Comparison of ENCODE assay signal across 9 cellular contexts in the genomic region with DNA sequence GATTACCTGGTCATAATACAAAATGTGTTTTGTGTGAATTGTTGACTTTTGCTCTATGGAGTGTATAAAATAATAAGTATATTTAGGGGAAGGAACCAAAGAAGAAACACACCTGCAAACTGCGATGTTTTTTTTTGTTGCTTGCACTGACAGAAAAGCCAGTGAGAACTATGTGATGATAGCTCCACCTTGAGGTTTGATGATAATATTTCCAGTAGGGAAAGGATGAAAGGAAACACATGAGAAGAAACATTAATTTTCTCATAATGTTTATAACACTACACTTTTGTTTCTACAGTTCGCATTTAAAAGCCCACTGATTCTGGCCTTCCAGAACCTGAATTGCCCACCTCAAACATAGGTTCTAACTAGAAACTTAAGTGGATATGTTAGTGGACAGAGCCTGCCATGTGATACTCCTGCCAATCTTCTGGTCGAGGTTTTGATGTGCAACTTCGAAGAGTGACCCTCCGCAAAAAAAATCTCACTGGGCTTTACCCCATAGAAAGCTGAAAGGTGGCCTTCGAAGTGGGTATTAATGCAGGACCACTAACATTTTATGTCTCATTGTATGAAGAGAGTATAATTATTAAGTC.
DNase-seq lines count a peak whose midpoint lies in the region; ATAC-seq and TF ChIP-seq lines count a peak whose summit lies in the region.
"Had no signal": no experiment of that assay in that cellular context is flagged by ENCODE, and none has a peak within 500 bp of the region (broad histone marks: within the 10 kb centered on the region; RNA-seq: fewer than 3 reads in every experiment).

No MANE protein-coding gene starts in this region.

- H3K4me3 ChIP-seq in GM12865 (ENCODE audit: low read depth, low read length): no peak overlapping the region
- no peak overlapping the region for H3K4me3 ChIP-seq in naive thymus-derived CD4-positive, alpha-beta T cell (ENCODE audit: low read length)

- POLR2A ChIA-PET in naive thymus-derived CD4-positive, alpha-beta T cell (lab: Charles Lee): no interaction called here

- H3K4me3 Mint-ChIP-seq in activated T-helper 17 cell treated with anti-CD3 and anti-CD28 coated beads, Interleukin-2, amount 50 U/mL, for 72 hours: no peak overlapping the region
- no peak overlapping the region for H3K4me3 Mint-ChIP-seq in naive thymus-derived CD4-positive, alpha-beta T cell

- CTCF ChIA-PET in naive thymus-derived CD4-positive, alpha-beta T cell (lab: Charles Lee): no interaction called here

- peak; percentile 42 for TF ChIP-seq CTCF in GM12865 (IDR thresholded peaks at IDR 0.05; ENCODE audit: insufficient read depth, low read depth, low read length, missing control alignments)

- H3K36me3 Mint-ChIP-seq in activated T-helper 17 cell treated with anti-CD3 and anti-CD28 coated beads, Interleukin-2, amount 50 U/mL, for 72 hours (ENCODE audit: low read depth): no peaks in the 10 kb centered on the region
- no peaks in the 10 kb centered on the region for H3K36me3 Mint-ChIP-seq in naive thymus-derived CD4-positive, alpha-beta T cell

- H3K4me1 Mint-ChIP-seq in activated T-helper 17 cell treated with anti-CD3 and anti-CD28 coated beads, Interleukin-2, amount 50 U/mL, for 72 hours: no peaks in the 10 kb centered on the region
- no peaks in the 10 kb centered on the region for H3K4me1 Mint-ChIP-seq in naive thymus-derived CD4-positive, alpha-beta T cell

- no peaks in the 10 kb centered on the region for H3K9me3 Mint-ChIP-seq in activated T-helper 17 cell treated with anti-CD3 and anti-CD28 coated beads, Interleukin-2, amount 50 U/mL, for 72 hours
- H3K9me3 Mint-ChIP-seq in naive thymus-derived CD4-positive, alpha-beta T cell: peaks cover 0 to 8% (median 0%) of the 10 kb centered on the region in 11 donors

- H3K9me3 ChIP-seq in naive thymus-derived CD4-positive, alpha-beta T cell (ENCODE audit: control insufficient read depth in 2 of 3, low read length in 3 of 3): no peaks in the 10 kb centered on the region

- no peaks in the 10 kb centered on the region for H3K27me3 ChIP-seq in naive thymus-derived CD4-positive, alpha-beta T cell (ENCODE audit: control insufficient read depth in 2 of 2, insufficient read depth in 2 of 2, low read length in 2 of 2)

- H3K36me3 ChIP-seq in naive thymus-derived CD4-positive, alpha-beta T cell (ENCODE audit: control insufficient read depth in 2 of 3, insufficient read depth in 3 of 3, low read length in 3 of 3): no peaks in the 10 kb centered on the region

- no peaks in the 10 kb centered on the region for H3K4me1 ChIP-seq in naive thymus-derived CD4-positive, alpha-beta T cell (ENCODE audit: control insufficient read depth in 2 of 2, insufficient read depth in 2 of 2, low read length in 2 of 2)

- DNase-seq in GM12865 (ENCODE audit: low read depth) (peak; percentile 50), NCI-H1105 (lab: John Stamatoyannopoulos, UW) (peak; percentile 15), amniotic epithelial cell (ENCODE audit: low read depth) (peak; percentile 59), kidney glomerular epithelial cell (lab: John Stamatoyannopoulos, UW) (peak; percentile 33)
- no peak for DNase-seq in naive thymus-derived CD4-positive, alpha-beta T cell
- DNase-seq: left cardiac atrium had no signal

- H3K27ac Mint-ChIP-seq in activated T-helper 17 cell treated with anti-CD3 and anti-CD28 coated beads, Interleukin-2, amount 50 U/mL, for 72 hours: no peak overlapping the region
- H3K27ac Mint-ChIP-seq in naive thymus-derived CD4-positive, alpha-beta T cell: no peak overlapping the region

- ATAC-seq in HG03097 (IDR thresholded peaks at IDR 0.05; ENCODE audit: low FRiP score, unreplicated experiment) (no peak), HG02642 (IDR thresholded peaks at IDR 0.05; ENCODE audit: poor library complexity, unreplicated experiment) (no peak)
- ATAC-seq in activated T-helper 17 cell treated with anti-CD3 and anti-CD28 coated beads, Interleukin-2, amount 50 U/mL, for 72 hours (replicated peaks): no peak
- no peak for ATAC-seq in naive thymus-derived CD4-positive, alpha-beta T cell

- intact Hi-C loops in naive thymus-derived CD4-positive, alpha-beta T cell (cut with micrococcal nuclease): no loop called here

- no peaks in the 10 kb centered on the region for H3K27me3 Mint-ChIP-seq in activated T-helper 17 cell treated with anti-CD3 and anti-CD28 coated beads, Interleukin-2, amount 50 U/mL, for 72 hours
- no peaks in the 10 kb centered on the region for H3K27me3 Mint-ChIP-seq in naive thymus-derived CD4-positive, alpha-beta T cell

- no peak overlapping the region for H3K27ac ChIP-seq in naive thymus-derived CD4-positive, alpha-beta T cell (ENCODE audit: low read depth, low read length)

Comparison
In these comparisons a context has a peak if more than half of its experiments do, and no peak if none do; other contexts are left out.
1. DNase-seq: peak in GM12865 (single experiment), NCI-H1105 (single experiment), amniotic epithelial cell (single experiment) and kidney glomerular epithelial cell (single experiment); none in naive thymus-derived CD4-positive, alpha-beta T cell (0 of 9).